23 cellular contexts compared by ENCODE assay signal in genomic region chr1:30883389-30884172, GRCh38. TPM values are rescaled to one million over a fixed set of nuclear protein-coding genes. Genes with fewer than 3 reads are reported as not detected.
DNase-seq lines count a peak whose midpoint lies in the region; ATAC-seq and TF ChIP-seq lines count a peak whose summit lies in the region.
"Had no signal": no experiment of that assay in that cellular context is flagged by ENCODE, and none has a peak within 500 bp of the region (broad histone marks: within the 10 kb centered on the region; RNA-seq: fewer than 3 reads in every experiment).

No MANE protein-coding gene starts in this region.

- H2AFZ ChIP-seq in neuronal stem cell (ENCODE audit: low read length): no peak overlapping the region
- H2AFZ ChIP-seq: GM23338 had no signal

- H3K4me3 ChIP-seq in right cardiac atrium (ENCODE audit: low read length) (no peak overlapping the region), left ventricle myocardium inferior (no peak overlapping the region), neuronal stem cell (ENCODE audit: low read length in 2 of 2) (no peak overlapping the region), testis (no peak overlapping the region)
- H3K4me3 ChIP-seq: GM23338, left lung, pancreas, thyroid gland had no signal

- H2BK12ac ChIP-seq in neuronal stem cell (ENCODE audit: low read length): no peak overlapping the region

- no peak overlapping the region for H2BK120ac ChIP-seq in neuronal stem cell (ENCODE audit: low read depth, low read length)

- H3K9me3 ChIP-seq in right cardiac atrium (ENCODE audit: control insufficient read depth, low read length): no peaks in the 10 kb centered on the region
- no peaks in the 10 kb centered on the region for H3K9me3 ChIP-seq in left ventricle myocardium inferior (replicated peaks)
- no peaks in the 10 kb centered on the region for H3K9me3 ChIP-seq in neuronal stem cell (replicated peaks in 1 of 2; ENCODE audit: control insufficient read depth in 2 of 2, insufficient read depth in 1 of 2, low read depth in 1 of 2, low read length in 2 of 2)
- no peaks in the 10 kb centered on the region for H3K9me3 ChIP-seq in testis
- H3K9me3 ChIP-seq: left lung, pancreas, thyroid gland had no signal

- H3K79me1 ChIP-seq in neuronal stem cell (ENCODE audit: low read depth, low read length): peaks cover 8% of the 10 kb centered on the region

- H3K4me1 ChIP-seq in right cardiac atrium (ENCODE audit: control insufficient read depth, insufficient read depth, low read length): no peaks in the 10 kb centered on the region
- H3K4me1 ChIP-seq in left ventricle myocardium inferior: peaks cover 30% of the 10 kb centered on the region
- H3K4me1 ChIP-seq in neuronal stem cell (ENCODE audit: control insufficient read depth in 2 of 2, insufficient read depth in 1 of 2, low read depth in 1 of 2, low read length in 2 of 2): peaks cover 31 to 34% of the 10 kb centered on the region in 2 donors
- H3K4me1 ChIP-seq in testis: peaks cover under 1% of the 10 kb centered on the region
- H3K4me1 ChIP-seq: pancreas had no signal

- no peak overlapping the region for H3K14ac ChIP-seq in neuronal stem cell (ENCODE audit: low read length)

- no peak overlapping the region for H2BK15ac ChIP-seq in neuronal stem cell (ENCODE audit: low read length)

- DNase-seq in right cardiac atrium: peak in 2 of 3 donors; percentile 8 to 50
- DNase-seq in left ventricle myocardium inferior: no peak
- DNase-seq in cerebellum (ENCODE audit: low spot score): peak; percentile 29
- no peak for DNase-seq in neuronal stem cell (ENCODE audit: low spot score)
- DNase-seq in testis: no peak
- DNase-seq in dedifferentiated amniotic fluid mesenchymal stem cell (ENCODE audit: extremely low spot score): no peak
- no peak for DNase-seq in OCI-M2 (lab: John Stamatoyannopoulos, UW; ENCODE audit: unreplicated experiment)
- DNase-seq in mucosa of gallbladder (ENCODE audit: low spot score): no peak
- DNase-seq: activated CD4-positive, alpha-beta T cell treated with anti-CD3 and anti-CD28 coated beads, Interleukin-2, amount 50 U/mL, for 48 hours; activated CD8-positive, alpha-beta memory T cell treated with anti-CD3 and anti-CD28 coated beads, Interleukin-2, amount 50 U/mL, for 4 hours; activated naive CD4-positive, alpha-beta T cell treated with anti-CD3 and anti-CD28 coated beads for 36 hours; amniotic stem cell; CD8-positive, alpha-beta memory T cell; naive thymus-derived CD8-positive, alpha-beta T cell; NCI-H1048; NCI-H1694 treated with DMSO at 0.1 percent for 48 hours; NCI-H2171 treated with DMSO at 0.1 percent for 48 hours; NCI-H526; stimulated activated naive CD4-positive, alpha-beta T cell treated with Interleukin-2 at 50 U/mL for 16 hours; thyroid gland had no signal

- H2AK5ac ChIP-seq in neuronal stem cell (ENCODE audit: low read depth, low read length): peak overlapping the region; percentile 58

- no peak overlapping the region for H3K4me2 ChIP-seq in neuronal stem cell (ENCODE audit: insufficient read depth, low read length, poor library complexity, severe bottlenecking)
- H3K4me2 ChIP-seq: GM23338 had no signal

- no peak overlapping the region for H4K91ac ChIP-seq in neuronal stem cell (ENCODE audit: low read depth, low read length, poor library complexity)

- H3K27me3 ChIP-seq in right cardiac atrium (ENCODE audit: control insufficient read depth, insufficient read depth) (no peaks in the 10 kb centered on the region), left ventricle myocardium inferior (ENCODE audit: low read depth) (no peaks in the 10 kb centered on the region), neuronal stem cell (ENCODE audit: control insufficient read depth in 3 of 3, insufficient read depth in 3 of 3, low read depth in 1 of 3, low read length in 3 of 3) (no peaks in the 10 kb centered on the region), testis (no peaks in the 10 kb centered on the region)
- H3K27me3 ChIP-seq: left lung, pancreas, thyroid gland had no signal

- no peak overlapping the region for H4K8ac ChIP-seq in neuronal stem cell (ENCODE audit: low read depth, low read length)

- no peak for ATAC-seq in right cardiac atrium
- ATAC-seq: GM23338; left lung; naive thymus-derived CD8-positive, alpha-beta T cell; pancreas had no signal

- TF ChIP-seq POLR2A in testis (IDR thresholded peaks at IDR 0.05): no peak

- H2BK5ac ChIP-seq in neuronal stem cell (ENCODE audit: low read length): no peak overlapping the region

- intact Hi-C loops in right cardiac atrium (cut with DNase I): no loop called here
- intact Hi-C loops in left ventricle myocardium inferior (cut with micrococcal nuclease): no loop called here
- intact Hi-C loops in testis (cut with DNase I; ENCODE audit: low total_unique reads): no loop called here

- H3K23ac ChIP-seq in neuronal stem cell (ENCODE audit: low read depth, low read length, poor library complexity): no peak overlapping the region

- no peak overlapping the region for H3K4ac ChIP-seq in neuronal stem cell (ENCODE audit: low read length)

- no peaks in the 10 kb centered on the region for H3K36me3 ChIP-seq in left ventricle myocardium inferior
- peaks cover under 1 to 10% of the 10 kb centered on the region in 2 donors for H3K36me3 ChIP-seq in neuronal stem cell (replicated peaks in 1 of 2; ENCODE audit: control insufficient read depth in 2 of 2, insufficient read depth in 2 of 2, low read length in 2 of 2)
- H3K36me3 ChIP-seq in testis (ENCODE audit: low read depth, missing control alignments): no peaks in the 10 kb centered on the region
- H3K36me3 ChIP-seq: left lung, pancreas, thyroid gland had no signal

- WGBS in right cardiac atrium: 70% methylated on average over 18 of the region's 18 CpGs
- WGBS in neuronal stem cell (ENCODE audit: extremely low coverage in 2 of 2, insufficient read length in 2 of 2, insufficient replicate concordance in 1 of 2), 2 donors: no CpG with 5 or more reads among the region's 18 CpGs
- WGBS in testis, 2 donors: 75 to 82% methylated on average over 8 to 18 of the region's 18 CpGs

- no peak for TF ChIP-seq CTCF in left ventricle myocardium inferior (IDR thresholded peaks at IDR 0.05; ENCODE audit: borderline replicate concordance)
- no peak for TF ChIP-seq CTCF in testis (IDR thresholded peaks at IDR 0.05)

- H3K27ac ChIP-seq in right cardiac atrium (ENCODE audit: low read length) (no peak overlapping the region), left ventricle myocardium inferior (replicated peaks) (no peak overlapping the region), neuronal stem cell (replicated peaks; ENCODE audit: low read length) (no peak overlapping the region), testis (no peak overlapping the region)
- H3K27ac ChIP-seq: left lung, pancreas, thyroid gland had no signal

- H3K18ac ChIP-seq in neuronal stem cell (ENCODE audit: low read length): peak overlapping the region; percentile 49

- no peak overlapping the region for H3K9ac ChIP-seq in neuronal stem cell (ENCODE audit: low read depth, low read length, poor library complexity)

RNA-seq across cellular contexts. Expression of gene SDC3, which starts 25.0 kb away (rescaled TPM):
- total RNA-seq in right cardiac atrium (10 to 100 TPM; 33.2 to 39.5 (median 38.5) TPM), left ventricle myocardium inferior (25.3 TPM), cerebellum (79.0 TPM), testis (1 to 10 TPM; 3.9 to 6.9 TPM), mucosa of gallbladder (128 TPM)
- polyA plus RNA-seq in right cardiac atrium (40.9 TPM), testis (ENCODE audit: insufficient read depth, low read depth, low replicate concordance) (21.2 TPM)
- 63.6 TPM for polyA plus RNA-seq in neuronal stem cell (2013, experiment 1 of 2)
- 63.6 TPM for polyA plus RNA-seq in neuronal stem cell (2013, experiment 2 of 2)
- polyA plus RNA-seq: CD8-positive, alpha-beta memory T cell; naive thymus-derived CD8-positive, alpha-beta T cell had no signal

Comparison
In these comparisons a context has a peak if more than half of its experiments do, and no peak if none do; other contexts are left out.
1. DNase-seq: peak in right cardiac atrium (2 of 3) and cerebellum (single experiment); none in left ventricle myocardium inferior (single experiment), neuronal stem cell (single experiment), testis (single experiment), dedifferentiated amniotic fluid mesenchymal stem cell (single experiment), OCI-M2 (single experiment) and mucosa of gallbladder (single experiment).